ENCODE assay signal across 8 cellular contexts in the genomic region with DNA sequence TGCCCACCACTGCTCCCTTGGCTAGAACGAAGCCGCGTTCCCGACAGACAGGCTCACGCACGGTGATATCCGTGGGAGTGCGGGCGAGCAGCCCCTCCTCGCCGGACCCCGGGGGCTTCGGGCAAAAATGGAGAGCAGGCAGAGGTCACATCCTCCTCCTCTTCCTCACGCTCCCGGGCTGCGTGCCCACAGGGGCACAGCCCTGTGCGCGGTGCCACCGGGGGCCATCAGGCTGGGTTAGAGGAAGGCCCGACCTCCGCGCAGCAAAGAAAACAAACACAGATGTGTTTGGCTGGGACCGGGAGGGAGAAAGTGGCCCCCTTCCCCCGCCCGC. TPM values are rescaled to one million over a fixed set of nuclear protein-coding genes. Genes with fewer than 3 reads are reported as not detected.
DNase-seq lines count a peak whose midpoint lies in the region; ATAC-seq lines count a peak whose summit lies in the region.
"Had no signal": no experiment of that assay in that cellular context is flagged by ENCODE, and none has a peak within 500 bp of the region (broad histone marks: within the 10 kb centered on the region; RNA-seq: fewer than 3 reads in every experiment).

No MANE protein-coding gene starts in this region.

- H3K36me3 Mint-ChIP-seq in T-helper 17 cell (ENCODE audit: low read depth) = peaks cover 3% of the 10 kb centered on the region
- no peaks in the 10 kb centered on the region for H3K36me3 Mint-ChIP-seq in stimulated activated effector memory CD8-positive, alpha-beta T cell treated with anti-CD3 and anti-CD28 coated beads, Interleukin-12 subunit alpha, Interleukin-12 subunit beta, amount 100 ng/mL, for 72 hours

- peaks cover 48% of the 10 kb centered on the region for H3K27me3 Mint-ChIP-seq in T-helper 17 cell

- H3K9me3 ChIP-seq in T-helper 17 cell (ENCODE audit: control insufficient read depth, low read length, poor library complexity, severe bottlenecking) = no peaks in the 10 kb centered on the region

- H3K9me3 Mint-ChIP-seq in stimulated activated effector memory CD8-positive, alpha-beta T cell treated with anti-CD3 and anti-CD28 coated beads, Interleukin-12 subunit alpha, Interleukin-12 subunit beta, amount 100 ng/mL, for 72 hours = no peaks in the 10 kb centered on the region

- DNase-seq in T-helper 17 cell (no peak), cerebellar cortex (ENCODE audit: low spot score) (no peak), SIG-M5 (lab: John Stamatoyannopoulos, UW) (no peak)
- no peak for DNase-seq in stimulated activated effector memory CD8-positive, alpha-beta T cell treated with anti-CD3 and anti-CD28 coated beads, Interleukin-12 subunit alpha, Interleukin-12 subunit beta, amount 100 ng/mL, for 72 hours (ENCODE audit: low spot score in 2 of 2)
- DNase-seq: cortex of kidney had no signal

- ATAC-seq in GM21825 (IDR thresholded peaks at IDR 0.05; ENCODE audit: unreplicated experiment) (peak; percentile 7), T-helper 17 cell (no peak), HG03521 (IDR thresholded peaks at IDR 0.05; ENCODE audit: unreplicated experiment) (no peak)
- no peak for ATAC-seq in stimulated activated effector memory CD8-positive, alpha-beta T cell treated with anti-CD3 and anti-CD28 coated beads, Interleukin-12 subunit alpha, Interleukin-12 subunit beta, amount 100 ng/mL, for 72 hours

- H3K4me1 Mint-ChIP-seq in T-helper 17 cell = peaks cover 8% of the 10 kb centered on the region
- peaks cover 6% of the 10 kb centered on the region for H3K4me1 Mint-ChIP-seq in stimulated activated effector memory CD8-positive, alpha-beta T cell treated with anti-CD3 and anti-CD28 coated beads, Interleukin-12 subunit alpha, Interleukin-12 subunit beta, amount 100 ng/mL, for 72 hours

- no peak overlapping the region for H3K27ac Mint-ChIP-seq in T-helper 17 cell
- no peak overlapping the region for H3K27ac Mint-ChIP-seq in stimulated activated effector memory CD8-positive, alpha-beta T cell treated with anti-CD3 and anti-CD28 coated beads, Interleukin-12 subunit alpha, Interleukin-12 subunit beta, amount 100 ng/mL, for 72 hours

- peak overlapping the region; percentile 88 for H3K4me3 Mint-ChIP-seq in T-helper 17 cell
- H3K4me3 Mint-ChIP-seq in stimulated activated effector memory CD8-positive, alpha-beta T cell treated with anti-CD3 and anti-CD28 coated beads, Interleukin-12 subunit alpha, Interleukin-12 subunit beta, amount 100 ng/mL, for 72 hours = peak overlapping the region; percentile 78

- peak overlapping the region; percentile 37 for H3K4me3 ChIP-seq in iPS-11a (ENCODE audit: low read depth, low read length)

RNA-seq across cellular contexts. Expression of gene NTN1, which starts 0.5 kb away (rescaled TPM):
- under 1 TPM; 0.12 to 0.16 TPM for total RNA-seq in T-helper 17 cell

RNA-seq across cellular contexts. Expression of gene PIK3R5, which starts 55.3 kb away (rescaled TPM):
- 100 to 1,000 TPM; 164 to 177 TPM for total RNA-seq in T-helper 17 cell
